In genomic region chr4:73870260-73870659, GRCh38 we compare ENCODE assay signal across 14 cellular contexts. TPM values are rescaled to one million over a fixed set of nuclear protein-coding genes. Genes with fewer than 3 reads are reported as not detected.
DNase-seq lines count a peak whose midpoint lies in the region; ATAC-seq and TF ChIP-seq lines count a peak whose summit lies in the region.
"Had no signal": no experiment of that assay in that cellular context is flagged by ENCODE, and none has a peak within 500 bp of the region (broad histone marks: within the 10 kb centered on the region; RNA-seq: fewer than 3 reads in every experiment).

No MANE protein-coding gene starts in this region.

- no peak for TF ChIP-seq CTCF in mammary epithelial cell (conservative IDR thresholded peaks at IDR 0.05 in 1 of 2, IDR thresholded peaks at IDR 0.05 in 1 of 2; ENCODE audit: extremely low read depth in 1 of 2, insufficient read depth in 1 of 2, low read depth in 1 of 2, low read length in 2 of 2)

- H3K4me3 ChIP-seq in HUES6 (ENCODE audit: low read depth, low read length) (peak overlapping the region; percentile 62; the same call in 1 of the 2 replicates), mammary epithelial cell (replicated peaks in 1 of 3; ENCODE audit: insufficient read depth in 1 of 3, low read depth in 2 of 3, low read length in 3 of 3) (peak overlapping the region; percentile 57 to 66 (median 59)), iPS-20b (ENCODE audit: low read length) (peak overlapping the region; percentile 82), skin epidermis (peak overlapping the region in 4 of 7 experiments; percentile 31 to 47 (median 39))

- in situ Hi-C loops in mammary epithelial cell (cut with MboI; ENCODE audit: low sequenced_read_pairs in 2 of 2), result loop anchor here in 1 of 2 donors (5.0 to 25.0 kb wide), 2 partner anchors 47 to 133 kb away; partner anchors contain the start of gene CXCL8

- dilution Hi-C loops in mammary epithelial cell (cut with HindIII; ENCODE audit: low sequenced_read_pairs), result loop anchor here (5.0 kb wide), 1 partner anchor 52 kb away; no protein-coding TSS in a partner anchor

- peak overlapping the region; percentile 94 for H3K4me2 ChIP-seq in mammary epithelial cell (ENCODE audit: insufficient read depth, low read depth, low read length)

- H3K27ac ChIP-seq in HUES6 (ENCODE audit: low read depth, low read length), result no peak overlapping the region
- H3K27ac ChIP-seq in mammary epithelial cell (ENCODE audit: insufficient read depth, low read depth, low read length), result peak overlapping the region; percentile 9
- no peak overlapping the region for H3K27ac ChIP-seq in iPS-20b (ENCODE audit: low read length)
- peak overlapping the region in 1 of 21 experiments; percentile 82 for H3K27ac ChIP-seq in skin epidermis

- DNase-seq in mammary epithelial cell, result peak; percentile 53
- DNase-seq in activated CD8-positive, alpha-beta memory T cell treated with anti-CD3 and anti-CD28 coated beads, Interleukin-2, amount 50 U/mL, for 4 hours, result no peak
- DNase-seq in effector CD4-positive, alpha-beta T cell, result no peak
- DNase-seq in activated CD8-positive, alpha-beta memory T cell treated with anti-CD3 and anti-CD28 coated beads for 24 hours, result no peak
- DNase-seq: activated CD4-positive, CD25-positive, alpha-beta regulatory T cell; activated naive CD8-positive, alpha-beta T cell treated with anti-CD3 and anti-CD28 coated beads, Interleukin-2, amount 10 ng/mL, durations not matched to agents 7 days and 5 days; Karpas-422 had no signal

- H3K27me3 ChIP-seq in HUES6 (ENCODE audit: control insufficient read depth, insufficient read depth, low read length) (peaks cover 29% of the 10 kb centered on the region), mammary epithelial cell (ENCODE audit: insufficient read depth, low read length) (no peaks in the 10 kb centered on the region), iPS-20b (ENCODE audit: insufficient read depth, low read length) (peaks cover 33% of the 10 kb centered on the region)

- CTCF ChIA-PET in mammary epithelial cell (lab: Charles Lee; ENCODE audit: low non-redundant PET), result interaction anchor here (1.0 kb wide), 1 partner anchor 891 kb away, joined by 6 read pairs; no protein-coding TSS in a partner anchor

- BruUV-seq in mammary epithelial cell (replicated peaks; lab: Mats Ljungman, UMichigan), result no TSS peak

- peak overlapping the region; percentile 94 for H2AFZ ChIP-seq in mammary epithelial cell (ENCODE audit: low read depth, low read length)

- no peaks in the 10 kb centered on the region for H3K36me3 ChIP-seq in HUES6 (ENCODE audit: control insufficient read depth, insufficient read depth, low read length)
- H3K36me3 ChIP-seq in mammary epithelial cell (ENCODE audit: insufficient read depth, low read length), result no peaks in the 10 kb centered on the region
- no peaks in the 10 kb centered on the region for H3K36me3 ChIP-seq in iPS-20b (ENCODE audit: insufficient read depth, low read depth, low read length)

- H3K9me3 ChIP-seq in HUES6 (ENCODE audit: control insufficient read depth, insufficient read depth, low read depth, low read length), result no peaks in the 10 kb centered on the region
- H3K9me3 ChIP-seq in mammary epithelial cell (replicated peaks; ENCODE audit: insufficient read depth, low read length), result no peaks in the 10 kb centered on the region
- no peaks in the 10 kb centered on the region for H3K9me3 ChIP-seq in iPS-20b (ENCODE audit: insufficient read depth, low read depth, low read length)

- no peak overlapping the region for H3K9ac ChIP-seq in HUES6 (ENCODE audit: low read length)
- peak overlapping the region; percentile 66 for H3K9ac ChIP-seq in mammary epithelial cell (ENCODE audit: insufficient read depth, low read length)
- no peak overlapping the region for H3K9ac ChIP-seq in iPS-20b (ENCODE audit: low read depth, low read length)

- intact Hi-C loops in mammary epithelial cell (cut with micrococcal nuclease), result loop anchor here (1.0 kb wide), 1 partner anchor 32 kb away; no protein-coding TSS in a partner anchor

- H3K4me1 ChIP-seq in HUES6 (ENCODE audit: control insufficient read depth, insufficient read depth, low read length), result peaks cover 11% of the 10 kb centered on the region; the same call in 1 of the 2 replicates
- H3K4me1 ChIP-seq in mammary epithelial cell (ENCODE audit: insufficient read depth, low read length), result peaks cover 27% of the 10 kb centered on the region
- peaks cover 6% of the 10 kb centered on the region; the same call in 1 of the 2 replicates for H3K4me1 ChIP-seq in iPS-20b (ENCODE audit: insufficient read depth, low read length)

- H4K20me1 ChIP-seq in mammary epithelial cell (ENCODE audit: insufficient read depth, low read length), result no peaks in the 10 kb centered on the region

- H3K79me2 ChIP-seq in mammary epithelial cell (ENCODE audit: insufficient read depth, low read length), result peaks cover 3% of the 10 kb centered on the region

- WGBS in mammary epithelial cell (ENCODE audit: low coverage, missing lambda C conversion rate), result 42% methylated on average over 1 of the region's 3 CpGs

- ATAC-seq in HG03457 (IDR thresholded peaks at IDR 0.05; ENCODE audit: unreplicated experiment), result no peak
- ATAC-seq: stimulated activated memory B cell treated with anti-CD40 and anti-IgM and Interleukin-4, amounts not matched to agents 10 μg/mL and 1 μg/mL and 100 μg/mL, for 72 hours had no signal

RNA-seq across cellular contexts. Expression of gene CXCL1, which starts 1.1 kb away (rescaled TPM):
- total RNA-seq in mammary epithelial cell, result 10 to 100 TPM; 11.7 to 43.3 TPM
- polyA plus RNA-seq in mammary epithelial cell, result 25.3 TPM
- polyA minus RNA-seq in mammary epithelial cell, result 15.2 TPM
- total RNA-seq: activated naive CD8-positive, alpha-beta T cell treated with anti-CD3 and anti-CD28 coated beads, Interleukin-2, amount 10 ng/mL, durations not matched to agents 7 days and 5 days had no signal

RNA-seq across cellular contexts. Expression of gene PF4V1, which starts 17.2 kb away (rescaled TPM):
- total RNA-seq in mammary epithelial cell, result not detected
- not detected for polyA plus RNA-seq in mammary epithelial cell
- polyA minus RNA-seq in mammary epithelial cell, result not detected
- total RNA-seq: activated naive CD8-positive, alpha-beta T cell treated with anti-CD3 and anti-CD28 coated beads, Interleukin-2, amount 10 ng/mL, durations not matched to agents 7 days and 5 days; Daoy; glomerular endothelial cell had no signal

RNA-seq across cellular contexts. Expression of gene CXCL6, which starts 33.8 kb away (rescaled TPM):
- under 1 TPM in 1 of 2 donors, not detected in 1; 0.17 TPM for total RNA-seq in mammary epithelial cell
- polyA plus RNA-seq in mammary epithelial cell, result 0.06 TPM
- not detected for polyA minus RNA-seq in mammary epithelial cell
- total RNA-seq: activated naive CD8-positive, alpha-beta T cell treated with anti-CD3 and anti-CD28 coated beads, Interleukin-2, amount 10 ng/mL, durations not matched to agents 7 days and 5 days had no signal
